14 cellular contexts compared by ENCODE assay signal in the genomic region with DNA sequence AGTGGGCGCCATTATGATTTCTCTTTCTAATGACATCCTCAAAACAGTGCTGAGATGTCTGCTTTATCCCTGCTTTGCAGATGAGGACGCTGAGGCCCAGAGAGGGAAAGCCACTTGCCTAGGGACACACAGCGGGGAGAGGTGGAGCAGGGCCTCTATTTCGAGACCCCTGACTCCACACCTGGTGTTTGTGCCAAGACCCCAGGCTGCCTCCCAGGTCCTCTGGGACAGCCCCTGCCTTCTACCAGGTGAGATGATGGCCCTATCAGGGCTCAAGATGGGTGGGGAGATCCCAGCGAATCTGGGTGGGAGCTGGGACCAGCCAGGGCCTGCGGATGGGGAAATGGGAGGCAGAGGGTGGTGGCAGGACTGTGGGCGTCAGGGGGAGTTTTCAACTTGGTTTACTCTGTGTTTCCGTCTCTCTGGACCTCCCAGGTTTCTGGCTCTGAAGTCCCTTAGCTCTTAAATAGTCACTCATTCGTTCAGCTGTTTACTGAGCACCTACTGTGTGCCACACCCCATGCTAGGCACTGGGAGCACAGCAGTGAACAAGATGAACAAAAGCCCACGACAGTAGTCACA. TPM values are rescaled to one million over a fixed set of nuclear protein-coding genes. Genes with fewer than 3 reads are reported as not detected.
A peak's percentile ranks its signal among the peaks of the same experiment; 100 is the strongest.
DNase-seq lines count a peak whose midpoint lies in the region; ATAC-seq, FAIRE-seq and TF ChIP-seq lines count a peak whose summit lies in the region.
"Had no signal": no experiment of that assay in that cellular context is flagged by ENCODE, and none has a peak within 500 bp of the region (broad histone marks: within the 10 kb centered on the region; RNA-seq: fewer than 3 reads in every experiment).

No MANE protein-coding gene starts in this region.

- H3K4me1 Mint-ChIP-seq in activated naive CD8-positive, alpha-beta T cell (ENCODE audit: low read depth) = peaks cover 8% of the 10 kb centered on the region
- peaks cover 10% of the 10 kb centered on the region for H3K4me1 Mint-ChIP-seq in activated naive CD8-positive, alpha-beta T cell treated with anti-CD3 and anti-CD28 coated beads for 36 hours
- H3K4me1 Mint-ChIP-seq in activated B cell treated with CpG ODN at 0.5 μM for 24 hours (peaks cover 51% of the 10 kb centered on the region), type B pancreatic cell (ENCODE audit: unreplicated experiment) (peaks cover 25% of the 10 kb centered on the region)

- TF ChIP-seq CTCF in activated B cell treated with CpG ODN at 0.5 μM for 24 hours (IDR thresholded peaks at IDR 0.05) = no peak
- no peak for TF ChIP-seq CTCF in lower lobe of right lung (IDR thresholded peaks at IDR 0.05)
- TF ChIP-seq CTCF in type B pancreatic cell (conservative IDR thresholded peaks at IDR 0.05) = no peak

- H3K27me3 ChIP-seq in lower lobe of right lung (ENCODE audit: low read depth) = no peaks in the 10 kb centered on the region
- no peaks in the 10 kb centered on the region for H3K27me3 ChIP-seq in small intestine (ENCODE audit: control insufficient read depth in 2 of 2, insufficient read depth in 2 of 2, low read length in 2 of 2)

- H3K36me3 ChIP-seq in lower lobe of right lung = peaks cover 29% of the 10 kb centered on the region
- H3K36me3 ChIP-seq in small intestine (ENCODE audit: control insufficient read depth in 2 of 2, insufficient read depth in 2 of 2, low read length in 2 of 2) = peaks cover 7 to 10% of the 10 kb centered on the region in 2 donors

- H3K4me1 ChIP-seq in lower lobe of right lung = peaks cover 22% of the 10 kb centered on the region
- H3K4me1 ChIP-seq in small intestine (ENCODE audit: control insufficient read depth in 2 of 2, insufficient read depth in 1 of 2, low read depth in 1 of 2, low read length in 1 of 2) = peaks cover 0 to 2% of the 10 kb centered on the region in 2 donors

- no peak for DNase-seq in activated naive CD8-positive, alpha-beta T cell treated with anti-CD3 and anti-CD28 coated beads for 36 hours
- DNase-seq in activated B cell treated with CpG ODN at 0.5 μM for 24 hours (no peak), lower lobe of right lung (peak; percentile 44), type B pancreatic cell (ENCODE audit: extremely low spot score, unreplicated experiment) (no peak), small intestine (no peak), NCI-H748 treated with DMSO at 0.1 percent for 48 hours (lab: John Stamatoyannopoulos, UW) (no peak)
- DNase-seq: activated gamma-delta T cell had no signal

- H3K27me3 Mint-ChIP-seq in activated naive CD8-positive, alpha-beta T cell = peaks cover 2% of the 10 kb centered on the region
- H3K27me3 Mint-ChIP-seq in activated naive CD8-positive, alpha-beta T cell treated with anti-CD3 and anti-CD28 coated beads for 36 hours = peaks cover 6% of the 10 kb centered on the region
- H3K27me3 Mint-ChIP-seq in activated B cell treated with CpG ODN at 0.5 μM for 24 hours = no peaks in the 10 kb centered on the region
- no peaks in the 10 kb centered on the region for H3K27me3 Mint-ChIP-seq in type B pancreatic cell

- H3K36me3 Mint-ChIP-seq in activated naive CD8-positive, alpha-beta T cell = no peaks in the 10 kb centered on the region
- H3K36me3 Mint-ChIP-seq in activated naive CD8-positive, alpha-beta T cell treated with anti-CD3 and anti-CD28 coated beads for 36 hours = no peaks in the 10 kb centered on the region
- H3K36me3 Mint-ChIP-seq in activated B cell treated with CpG ODN at 0.5 μM for 24 hours (ENCODE audit: low read depth) = peaks cover 17% of the 10 kb centered on the region
- H3K36me3 Mint-ChIP-seq in type B pancreatic cell = peaks cover 12% of the 10 kb centered on the region

- ATAC-seq in activated B cell treated with CpG ODN at 0.5 μM for 24 hours (ENCODE audit: low read depth) = no peak
- no peak for ATAC-seq in lower lobe of right lung
- no peak for ATAC-seq in HG03159 (IDR thresholded peaks at IDR 0.05; ENCODE audit: unreplicated experiment)

- no peaks in the 10 kb centered on the region for H3K9me3 Mint-ChIP-seq in activated naive CD8-positive, alpha-beta T cell (ENCODE audit: low read depth)
- H3K9me3 Mint-ChIP-seq in activated naive CD8-positive, alpha-beta T cell treated with anti-CD3 and anti-CD28 coated beads for 36 hours = no peaks in the 10 kb centered on the region
- H3K9me3 Mint-ChIP-seq in activated B cell treated with CpG ODN at 0.5 μM for 24 hours (no peaks in the 10 kb centered on the region), type B pancreatic cell (no peaks in the 10 kb centered on the region)
- H3K9me3 Mint-ChIP-seq: neural crest cell had no signal

- FAIRE-seq in small intestine (lab: Jason Lieb, UNC) = no peak
- FAIRE-seq: colon, islet of Langerhans, TTC549 had no signal

- no peak overlapping the region for H3K4me3 ChIP-seq in lower lobe of right lung
- H3K4me3 ChIP-seq in small intestine (ENCODE audit: low read depth in 1 of 2, low read length in 2 of 2) = no peak overlapping the region

- H3K27ac ChIP-seq in lower lobe of right lung (no peak overlapping the region), small intestine (ENCODE audit: low read depth in 1 of 2, low read length in 1 of 2) (no peak overlapping the region)
- H3K27ac ChIP-seq: HL-60 had no signal

- CTCF ChIA-PET in activated B cell treated with CpG ODN at 0.5 μM for 24 hours (lab: Charles Lee) = interaction anchor here (0.6 to 4.8 kb wide), 7 partner anchors 11 to 187 kb away, joined by 3 to 59 read pairs (median 3); a partner anchor contains a TSS

- WGBS in small intestine, 3 donors = 82 to 86% (median 82%) methylated on average over 10 of the region's 10 CpGs

- H3K4me3 Mint-ChIP-seq in activated naive CD8-positive, alpha-beta T cell = peak overlapping the region; percentile 59
- no peak overlapping the region for H3K4me3 Mint-ChIP-seq in activated naive CD8-positive, alpha-beta T cell treated with anti-CD3 and anti-CD28 coated beads for 36 hours
- H3K4me3 Mint-ChIP-seq in activated B cell treated with CpG ODN at 0.5 μM for 24 hours = peak overlapping the region; percentile 62
- peak overlapping the region; percentile 31 for H3K4me3 Mint-ChIP-seq in type B pancreatic cell
- H3K4me3 Mint-ChIP-seq: neural crest cell had no signal

- POLR2A ChIA-PET in activated B cell treated with CpG ODN at 0.5 μM for 24 hours (lab: Charles Lee) = interaction anchor here (0.8 to 2.8 kb wide), 9 partner anchors 11 to 1332 kb away, joined by 3 to 21 read pairs (median 10); a partner anchor contains a TSS

- H3K27ac Mint-ChIP-seq in activated naive CD8-positive, alpha-beta T cell = no peak overlapping the region
- no peak overlapping the region for H3K27ac Mint-ChIP-seq in activated naive CD8-positive, alpha-beta T cell treated with anti-CD3 and anti-CD28 coated beads for 36 hours
- H3K27ac Mint-ChIP-seq in activated B cell treated with CpG ODN at 0.5 μM for 24 hours (peak overlapping the region; percentile 81), type B pancreatic cell (peak overlapping the region; percentile 72)

- H3K9me3 ChIP-seq in lower lobe of right lung (no peaks in the 10 kb centered on the region), small intestine (ENCODE audit: control insufficient read depth, low read depth) (no peaks in the 10 kb centered on the region)

- intact Hi-C loops in activated B cell treated with CpG ODN at 0.5 μM for 24 hours (cut with micrococcal nuclease) = loop anchor here (1.0 kb wide), 1 partner anchor 46 kb away; no protein-coding TSS in a partner anchor
- intact Hi-C loops in lower lobe of right lung (cut with DNase I) = loop anchor here (10.0 kb wide), 1 partner anchor 118 kb away; a partner anchor contains a TSS

RNA-seq across cellular contexts. Expression of a gene that starts 36.7 kb away (rescaled TPM):
- total RNA-seq in activated naive CD8-positive, alpha-beta T cell treated with anti-CD3 and anti-CD28 coated beads for 36 hours = 1 to 10 TPM; 1.1 to 1.9 TPM
- total RNA-seq in activated B cell treated with CpG ODN at 0.5 μM for 24 hours (62.9 and 72.7 TPM in 2 replicates), lower lobe of right lung (72.7 TPM), type B pancreatic cell (ENCODE audit: low replicate concordance) (56.0 and 70.3 TPM in 2 replicates)
- polyA plus RNA-seq in small intestine = 100 to 1,000 TPM in 1 of 3 donors, 10 to 100 TPM in 2; 70.8 to 107 (median 83.6) TPM

Comparison
In these comparisons a context has a peak if more than half of its experiments do, and no peak if none do; other contexts are left out.
1. H3K27ac Mint-ChIP-seq: peak in activated B cell treated with CpG ODN at 0.5 μM for 24 hours (single experiment) and type B pancreatic cell (single experiment); none in activated naive CD8-positive, alpha-beta T cell (single experiment) and activated naive CD8-positive, alpha-beta T cell treated with anti-CD3 and anti-CD28 coated beads for 36 hours (single experiment).
2. RNA of a gene that starts 36.7 kb away (total RNA-seq): 72.7 TPM in lower lobe of right lung (single experiment), 62.9 to 72.7 TPM in activated B cell treated with CpG ODN at 0.5 μM for 24 hours and 56.0 to 70.3 TPM in type B pancreatic cell; 1.1 to 1.9 TPM in activated naive CD8-positive, alpha-beta T cell treated with anti-CD3 and anti-CD28 coated beads for 36 hours; every median in the first group is over 10 times any median in the second.